8 cellular contexts compared by ENCODE assay signal in the genomic region with DNA sequence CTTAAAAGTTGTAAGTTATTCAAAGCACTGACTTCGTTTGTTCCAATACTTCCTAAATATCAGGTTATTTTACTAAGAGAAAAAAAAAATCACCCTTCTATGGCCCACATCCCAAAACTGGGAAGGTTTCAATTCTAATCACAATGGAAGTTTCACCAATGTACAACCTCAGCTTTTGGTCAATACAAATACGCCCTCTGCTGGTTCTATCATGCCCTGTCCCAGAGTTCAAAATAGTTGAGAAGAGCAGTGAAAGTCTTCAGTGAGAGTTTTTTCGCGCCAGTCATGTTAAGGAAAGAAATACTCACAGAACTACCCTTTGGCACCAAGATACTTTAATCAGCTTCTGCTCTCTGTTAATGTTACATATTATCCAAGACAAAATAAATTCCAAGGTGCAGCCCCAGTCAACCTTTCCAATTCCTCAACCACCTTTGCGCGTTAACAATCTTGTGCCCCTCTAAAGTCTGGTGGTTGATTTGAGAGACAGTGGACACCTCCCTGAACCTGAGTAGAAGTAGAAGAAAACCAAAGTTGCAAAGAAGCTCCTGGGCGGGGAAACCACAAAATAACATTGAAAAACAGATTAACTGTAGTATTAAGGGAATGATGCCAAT. TPM values are rescaled to one million over a fixed set of nuclear protein-coding genes. Genes with fewer than 3 reads are reported as not detected.
A peak's percentile ranks its signal among the peaks of the same experiment; 100 is the strongest.
DNase-seq lines count a peak whose midpoint lies in the region; ATAC-seq, FAIRE-seq and TF ChIP-seq lines count a peak whose summit lies in the region.

No MANE protein-coding gene starts in this region.

- TF ChIP-seq POLR2A in H1 (IDR thresholded peaks at IDR 0.05; ENCODE audit: control extremely low read depth in 1 of 2, low read depth in 2 of 2, low read length in 2 of 2): no peak

- no peak overlapping the region for H4K5ac ChIP-seq in H1 (ENCODE audit: insufficient read length, low read depth, low read length)
- H4K5ac ChIP-seq in mesendoderm (ENCODE audit: low read length): no peak overlapping the region

- H3K9ac ChIP-seq in H1 (replicated peaks in 1 of 4; ENCODE audit: extremely low read depth in 1 of 4, low read depth in 3 of 4, low read length in 3 of 4) (no peak overlapping the region), mesendoderm (ENCODE audit: low read length) (no peak overlapping the region)

- peak; percentile 76 for TF ChIP-seq CTCF in HFF-Myc (IDR thresholded peaks at IDR 0.05; ENCODE audit: low read depth, low read length, missing control alignments)
- TF ChIP-seq CTCF in H1 (IDR thresholded peaks at IDR 0.05; ENCODE audit: control extremely low read depth in 1 of 3, insufficient read depth in 1 of 3, low read depth in 1 of 3, low read length in 3 of 3): peak in 2 of 3 experiments; percentile 76 to 86; a peak in 3 of 4 replicates

- H3K4me2 ChIP-seq in H1 (ENCODE audit: insufficient read depth in 1 of 2, low read depth in 2 of 2, low read length in 2 of 2) (no peak overlapping the region), mesendoderm (ENCODE audit: low read length) (no peak overlapping the region)

- H3K36me3 ChIP-seq in CD4-positive, alpha-beta memory T cell (ENCODE audit: insufficient read depth, low read length): no peaks in the 10 kb centered on the region
- H3K36me3 ChIP-seq in H1 (ENCODE audit: control insufficient read depth in 2 of 4, insufficient read depth in 4 of 4, low read length in 3 of 4) (no peaks in the 10 kb centered on the region), mesendoderm (ENCODE audit: control insufficient read depth, insufficient read depth, low read length) (no peaks in the 10 kb centered on the region)

- POLR2A ChIA-PET in CD4-positive, alpha-beta memory T cell (lab: Charles Lee; ENCODE audit: partially characterized antibody): interaction anchor here (1.2 kb wide), 1 partner anchor 318 kb away, joined by 4 read pairs; no protein-coding TSS in a partner anchor
- POLR2A ChIA-PET in H1 (lab: Charles Lee; ENCODE audit: partially characterized antibody): interaction anchor here (0.7 to 1.1 kb wide), 2 partner anchors 9 to 196 kb away, joined by 3 read pairs; no protein-coding TSS in a partner anchor

- H4K91ac ChIP-seq in H1 (replicated peaks; ENCODE audit: insufficient read length, low read length): no peak overlapping the region

- H3K4ac ChIP-seq in H1 (replicated peaks; ENCODE audit: insufficient read length, low read depth, low read length) (no peak overlapping the region), mesendoderm (ENCODE audit: low read depth, low read length) (no peak overlapping the region)

- H3K79me1 ChIP-seq in H1 (ENCODE audit: low read depth, low read length) (no peaks in the 10 kb centered on the region), mesendoderm (ENCODE audit: low read length) (no peaks in the 10 kb centered on the region)

- 0 out of 2 replicates have a peak overlapping the region, but pooled peaks have one; percentile 24 for H2AFZ ChIP-seq in H1 (ENCODE audit: low read length)

- H3K23ac ChIP-seq in H1 (ENCODE audit: insufficient read length) (no peak overlapping the region), mesendoderm (ENCODE audit: low read length) (no peak overlapping the region)

- no peak overlapping the region for H3K27ac ChIP-seq in CD4-positive, alpha-beta memory T cell (ENCODE audit: low read depth, low read length)
- no peak overlapping the region for H3K27ac ChIP-seq in H1 (ENCODE audit: low read depth, low read length)
- no peak overlapping the region for H3K27ac ChIP-seq in mesendoderm (ENCODE audit: low read depth, low read length)

- H2BK20ac ChIP-seq in H1 (ENCODE audit: low read length): no peak overlapping the region

- no peaks in the 10 kb centered on the region for H4K20me1 ChIP-seq in H1 (replicated peaks in 1 of 2; ENCODE audit: control insufficient read depth in 1 of 2, insufficient read depth in 2 of 2, low read length in 2 of 2)

- no peaks in the 10 kb centered on the region for H3K27me3 ChIP-seq in CD4-positive, alpha-beta memory T cell (ENCODE audit: insufficient read depth, low read length)
- H3K27me3 ChIP-seq in H1 (replicated peaks in 1 of 4; ENCODE audit: control insufficient read depth in 3 of 4, extremely low read depth in 1 of 4, insufficient read depth in 3 of 4, low read length in 3 of 4): no peaks in the 10 kb centered on the region
- no peaks in the 10 kb centered on the region for H3K27me3 ChIP-seq in mesendoderm (ENCODE audit: insufficient read depth, low read length, poor library complexity)

- DNase-seq in CD4-positive, alpha-beta memory T cell: peak; percentile 43 to 57 (median 55)
- DNase-seq in HFF-Myc (ENCODE audit: extremely low read depth, low read depth) (peak; percentile 43), NCI-H524 (lab: John Stamatoyannopoulos, UW) (peak; percentile 41 to 68), H1 (ENCODE audit: low read depth in 1 of 2, low spot score in 2 of 2) (peak in 1 of 2 experiments; percentile 74), mesendoderm (peak; percentile 78)
- peak; percentile 59 for DNase-seq in activated CD4-positive, alpha-beta T cell treated with anti-CD3 and anti-CD28 coated beads for 48 hours
- peak; percentile 53 for DNase-seq in stimulated activated naive CD8-positive, alpha-beta T cell treated with anti-CD3 and anti-CD28 coated beads, Interleukin-15, Interleukin-2, amounts not matched to agents 100 U/mL and 50 U/mL, for 24 hours

- no peak overlapping the region for H3K4me3 Mint-ChIP-seq in CD4-positive, alpha-beta memory T cell

- H2BK5ac ChIP-seq in H1 (ENCODE audit: low read depth, low read length) (no peak overlapping the region), mesendoderm (ENCODE audit: low read length) (no peak overlapping the region)

- ATAC-seq in stimulated activated naive CD8-positive, alpha-beta T cell treated with anti-CD3 and anti-CD28 coated beads, Interleukin-15, Interleukin-2, amounts not matched to agents 100 U/mL and 50 U/mL, for 24 hours: peak; percentile 63
- ATAC-seq in GM19467 (IDR thresholded peaks at IDR 0.05; ENCODE audit: unreplicated experiment): no peak

- H3K36me3 Mint-ChIP-seq in CD4-positive, alpha-beta memory T cell: no peaks in the 10 kb centered on the region

- H3K56ac ChIP-seq in H1 (replicated peaks; ENCODE audit: insufficient read length, low read depth, low read length) (no peak overlapping the region), mesendoderm (ENCODE audit: low read length) (no peak overlapping the region)

- FAIRE-seq in H1 (lab: Jason Lieb, UNC): peak; percentile 96

- H2BK15ac ChIP-seq in H1 (ENCODE audit: low read length): no peak overlapping the region
- H2BK15ac ChIP-seq in mesendoderm (replicated peaks; ENCODE audit: low read depth): no peak overlapping the region

- no peaks in the 10 kb centered on the region for H3K23me2 ChIP-seq in H1 (ENCODE audit: low read depth, low read length)

- H3K4me1 ChIP-seq in CD4-positive, alpha-beta memory T cell (ENCODE audit: insufficient read depth, low read length): no peaks in the 10 kb centered on the region
- no peaks in the 10 kb centered on the region for H3K4me1 ChIP-seq in H1 (replicated peaks in 1 of 4; ENCODE audit: control insufficient read depth in 3 of 4, insufficient read depth in 4 of 4, low read length in 3 of 4)
- H3K4me1 ChIP-seq in mesendoderm (ENCODE audit: control insufficient read depth, low read depth, low read length): no peaks in the 10 kb centered on the region

- no peak overlapping the region for H3K4me3 ChIP-seq in CD4-positive, alpha-beta memory T cell (ENCODE audit: low read length in 2 of 2)
- H3K4me3 ChIP-seq in HFF-Myc (replicated peaks; ENCODE audit: low read depth, low read length): no peak overlapping the region
- H3K4me3 ChIP-seq in H1 (ENCODE audit: extremely low read depth in 1 of 4, insufficient read depth in 2 of 4, low read depth in 3 of 4, low read length in 4 of 4): no peak overlapping the region
- no peak overlapping the region for H3K4me3 ChIP-seq in mesendoderm (ENCODE audit: low read length)

- no peak overlapping the region for H3K18ac ChIP-seq in H1 (ENCODE audit: extremely low read depth, low read length)
- H3K18ac ChIP-seq in mesendoderm (ENCODE audit: low read length): peak overlapping the region; percentile 18

- H3K4me1 Mint-ChIP-seq in CD4-positive, alpha-beta memory T cell: peaks cover 0 to 4% (median under 1%) of the 10 kb centered on the region in 4 donors

- intact Hi-C loops in CD4-positive, alpha-beta memory T cell (cut with micrococcal nuclease): loop anchor here (1.0 to 10.0 kb wide), 4 partner anchors 146 to 1274 kb away; a partner anchor contains a TSS

- H3K79me2 ChIP-seq in H1 (ENCODE audit: control insufficient read depth in 1 of 2, insufficient read depth in 2 of 2, low read length in 2 of 2): no peaks in the 10 kb centered on the region
- H3K79me2 ChIP-seq in mesendoderm (ENCODE audit: control insufficient read depth, insufficient read depth, low read length): no peaks in the 10 kb centered on the region

- peak; percentile 97 to 98 for TF ChIP-seq RAD21 in H1 (IDR thresholded peaks at IDR 0.05 in 1 of 2, conservative IDR thresholded peaks at IDR 0.05 in 1 of 2; ENCODE audit: low read depth in 2 of 2, low read length in 2 of 2)

- no peaks in the 10 kb centered on the region for H3K9me3 ChIP-seq in CD4-positive, alpha-beta memory T cell (ENCODE audit: control insufficient read depth in 1 of 2, low read length in 2 of 2)
- H3K9me3 ChIP-seq in H1 (ENCODE audit: insufficient read depth in 2 of 2, low read depth in 1 of 2, low read length in 1 of 2): no peaks in the 10 kb centered on the region

- 56% methylated on average over 7 of the region's 7 CpGs; no CpG with 5 or more reads in 1 of the 2 experiments for WGBS in H1 (ENCODE audit: extremely low coverage in 1 of 2, insufficient coverage in 1 of 2, insufficient read length in 1 of 2, insufficient replicate concordance in 2 of 2, low coverage in 1 of 2, low lambda C conversion rate in 2 of 2, missing lambda C conversion rate in 1 of 2), 2 experiments
- WGBS in mesendoderm (ENCODE audit: extremely low coverage, insufficient coverage, low lambda C conversion rate): no CpG with 5 or more reads among the region's 7 CpGs

- H3K27me3 Mint-ChIP-seq in CD4-positive, alpha-beta memory T cell: peaks cover 5 to 8% of the 10 kb centered on the region in 2 donors

- no peak for TF ChIP-seq EP300 in H1 (IDR thresholded peaks at IDR 0.05; ENCODE audit: borderline replicate concordance in 1 of 2, low read depth in 2 of 2, low read length in 2 of 2)

- no peak overlapping the region for H2BK120ac ChIP-seq in H1 (replicated peaks; ENCODE audit: low read depth, low read length)
- H2BK120ac ChIP-seq in mesendoderm (ENCODE audit: low read depth, low read length): no peak overlapping the region

- no peaks in the 10 kb centered on the region for H3K9me3 Mint-ChIP-seq in CD4-positive, alpha-beta memory T cell

- H2BK12ac ChIP-seq in H1 (ENCODE audit: low read depth, low read length): no peak overlapping the region

- H3K27ac Mint-ChIP-seq in CD4-positive, alpha-beta memory T cell: no peak overlapping the region

- H4K8ac ChIP-seq in H1 (ENCODE audit: extremely low read depth, insufficient read depth, low read length): no peak overlapping the region
- H4K8ac ChIP-seq in mesendoderm (ENCODE audit: low read depth, low read length): no peak overlapping the region

- CTCF ChIA-PET in CD4-positive, alpha-beta memory T cell (lab: Charles Lee; ENCODE audit: partially characterized antibody): interaction anchor here (0.7 to 8.2 kb wide), 19 partner anchors 12 to 996 kb away, joined by 3 to 164 read pairs (median 3); a partner anchor contains a TSS
- CTCF ChIA-PET in H1 (lab: Charles Lee; ENCODE audit: partially characterized antibody): interaction anchor here (0.7 to 4.7 kb wide), 32 partner anchors 8 to 468 kb away, joined by 3 to 43 read pairs (median 4); a partner anchor contains a TSS

- H2AK5ac ChIP-seq in H1 (ENCODE audit: low read depth, low read length) (no peak overlapping the region), mesendoderm (ENCODE audit: low read length) (no peak overlapping the region)

- no peak overlapping the region for H3K14ac ChIP-seq in H1 (ENCODE audit: insufficient read length)

RNA-seq across cellular contexts. Expression of a gene that starts 59.9 kb away (rescaled TPM):
- total RNA-seq in CD4-positive, alpha-beta memory T cell: 10 to 100 TPM; 53.2 to 53.5 TPM
- 100 to 1,000 TPM; 143 to 262 TPM for polyA plus RNA-seq in CD4-positive, alpha-beta memory T cell
- 232 and 238 TPM in 2 replicates for total RNA-seq in H1 (2021; fragmentation: NEBNext Ultra II Directional; extraction: Animal tissue kit (Norgen Biotek cat#: 25700))
- polyA plus RNA-seq in H1 (2011; rRNA removed): 43.1 and 108 TPM in 2 replicates
- polyA plus RNA-seq in H1 (2011; cell fraction: cytosol; rRNA removed): 110 TPM
- polyA plus RNA-seq in H1 (2011; cell fraction: nucleus; rRNA removed): 18.0 TPM
- polyA plus RNA-seq in H1 (2012, experiment 1 of 2): 139 to 308 TPM (median 165 TPM) in 4 replicates
- 33.2 TPM for polyA plus RNA-seq in H1 (2012, experiment 2 of 2)
- 211 TPM for polyA plus RNA-seq in H1 (2013, experiment 1 of 2)
- 225 TPM for polyA plus RNA-seq in H1 (2013, experiment 2 of 2)
- polyA minus RNA-seq in H1 (2011; rRNA and poly(A)+ RNA removed): 42.5 and 47.7 TPM in 2 replicates
- 66.4 TPM for polyA minus RNA-seq in H1 (2011; cell fraction: cytosol; rRNA and poly(A)+ RNA removed)
- 39.5 TPM for polyA minus RNA-seq in H1 (2011; cell fraction: nucleus; rRNA and poly(A)+ RNA removed)
- 266 TPM for polyA plus RNA-seq in mesendoderm (2013, experiment 1 of 2)
- 264 TPM for polyA plus RNA-seq in mesendoderm (2013, experiment 2 of 2)
